In the genomic region with DNA sequence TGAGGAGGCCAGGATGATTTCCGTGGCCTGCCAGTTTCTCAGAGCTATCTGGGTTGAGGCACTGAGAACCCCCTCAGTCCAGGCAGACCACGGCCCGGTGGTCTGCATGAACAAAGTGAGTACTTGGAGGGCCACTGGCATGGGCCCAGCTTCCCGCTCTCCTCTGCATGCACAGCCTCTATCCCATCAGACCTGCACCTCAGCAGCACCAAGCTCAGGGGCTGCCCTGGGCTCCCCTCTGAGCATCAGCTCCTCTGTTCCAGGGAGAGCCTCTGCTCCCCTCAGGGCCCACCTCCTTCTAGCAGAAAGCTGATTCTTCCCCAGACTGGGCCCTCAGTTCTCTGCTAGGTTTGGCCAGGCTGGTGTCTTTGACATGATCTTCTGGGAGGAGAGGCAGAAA, we compare ENCODE assay signal across 17 cellular contexts.
A peak's percentile ranks its signal among the peaks of the same experiment; 100 is the strongest.
DNase-seq lines count a peak whose midpoint lies in the region; FAIRE-seq and TF ChIP-seq lines count a peak whose summit lies in the region.
"Had no signal": no experiment of that assay in that cellular context is flagged by ENCODE, and none has a peak within 500 bp of the region (broad histone marks: within the 10 kb centered on the region; RNA-seq: fewer than 3 reads in every experiment).

No MANE protein-coding gene starts in this region.

- POLR2A ChIA-PET in H1 (lab: Charles Lee; ENCODE audit: partially characterized antibody): no interaction called here

- H3K36me3 Mint-ChIP-seq in H9 (ENCODE audit: insufficient read depth in 1 of 3, low read depth in 3 of 3) (peaks cover 15 to 34% (median 21%) of the 10 kb centered on the region in 3 experiments), neural crest cell (ENCODE audit: low read depth) (peaks cover 15% of the 10 kb centered on the region), immature natural killer cell (no peaks in the 10 kb centered on the region)
- H3K36me3 Mint-ChIP-seq: CD14-positive monocyte; CD4-positive, alpha-beta memory T cell had no signal

- peaks cover 20 to 24% of the 10 kb centered on the region in 2 experiments for H3K4me1 Mint-ChIP-seq in H9
- peaks cover 38% of the 10 kb centered on the region for H3K4me1 Mint-ChIP-seq in neural crest cell
- H3K4me1 Mint-ChIP-seq in immature natural killer cell: no peaks in the 10 kb centered on the region
- H3K4me1 Mint-ChIP-seq: CD14-positive monocyte; CD4-positive, alpha-beta memory T cell had no signal

- no peak overlapping the region for H4K8ac ChIP-seq in H9 (replicated peaks; ENCODE audit: insufficient read length, low read depth, low read length)
- H4K8ac ChIP-seq in H1 (ENCODE audit: extremely low read depth, insufficient read depth, low read length): no peak overlapping the region

- TF ChIP-seq EP300 in H1 (IDR thresholded peaks at IDR 0.05; ENCODE audit: borderline replicate concordance in 1 of 2, low read depth in 2 of 2, low read length in 2 of 2): no peak

- no peak overlapping the region for H2BK20ac ChIP-seq in H9 (ENCODE audit: low read depth, low read length, poor library complexity, severe bottlenecking)
- 0 out of 2 replicates have a peak overlapping the region, but pooled peaks have one; percentile 15 for H2BK20ac ChIP-seq in H1 (ENCODE audit: low read length)

- H2AFZ ChIP-seq in H9 (ENCODE audit: low read length) (no peak overlapping the region), H1 (ENCODE audit: low read length) (no peak overlapping the region)
- H2AFZ ChIP-seq: GM23248 had no signal

- H3K27me3 Mint-ChIP-seq in H9 (ENCODE audit: low read depth): peaks cover 4% of the 10 kb centered on the region; the same call in 1 of the 2 replicates
- H3K27me3 Mint-ChIP-seq in neural crest cell (ENCODE audit: low read depth): no peaks in the 10 kb centered on the region
- H3K27me3 Mint-ChIP-seq in immature natural killer cell (ENCODE audit: low read depth in 3 of 3): peaks cover 0 to 5% (median 2%) of the 10 kb centered on the region in 3 donors

- H2BK12ac ChIP-seq in H9 (ENCODE audit: insufficient read length, low read depth, low read length): no peak overlapping the region
- no peak overlapping the region for H2BK12ac ChIP-seq in H1 (ENCODE audit: low read depth, low read length)

- H3K4me1 ChIP-seq in H9 (ENCODE audit: insufficient read depth, low read length): no peaks in the 10 kb centered on the region
- peaks cover 6% of the 10 kb centered on the region; the same call in 1 of the 2 replicates for H3K4me1 ChIP-seq in SJCRH30
- H3K4me1 ChIP-seq in H1 (replicated peaks in 1 of 4; ENCODE audit: control insufficient read depth in 3 of 4, insufficient read depth in 4 of 4, low read length in 3 of 4): peaks cover 0 to 5% (median 2%) of the 10 kb centered on the region in 4 experiments; a peak in 3 of 7 replicates
- H3K4me1 ChIP-seq: BLaER1 had no signal

- no peak overlapping the region for H3K9ac ChIP-seq in H9 (ENCODE audit: extremely low read depth, insufficient read length, low read length)
- no peak overlapping the region; a peak in 1 of 7 replicates for H3K9ac ChIP-seq in H1 (replicated peaks in 1 of 4; ENCODE audit: extremely low read depth in 1 of 4, low read depth in 3 of 4, low read length in 3 of 4)
- H3K9ac ChIP-seq: BLaER1, GM23248 had no signal

- H4K5ac ChIP-seq in H9 (ENCODE audit: insufficient read length, low read depth, low read length) (no peak overlapping the region), H1 (ENCODE audit: insufficient read length, low read depth, low read length) (no peak overlapping the region)

- H3K4ac ChIP-seq in H9 (ENCODE audit: low read depth, low read length): no peak overlapping the region
- no peak overlapping the region for H3K4ac ChIP-seq in H1 (replicated peaks; ENCODE audit: insufficient read length, low read depth, low read length)

- H2BK15ac ChIP-seq in H9 (ENCODE audit: low read depth, low read length) (no peak overlapping the region), H1 (ENCODE audit: low read length) (no peak overlapping the region)

- H3K79me2 ChIP-seq in H9 (ENCODE audit: insufficient read depth, low read length): no peaks in the 10 kb centered on the region
- no peaks in the 10 kb centered on the region for H3K79me2 ChIP-seq in H1 (ENCODE audit: control insufficient read depth in 1 of 2, insufficient read depth in 2 of 2, low read length in 2 of 2)

- H2BK120ac ChIP-seq in H9 (ENCODE audit: low read depth, low read length, poor library complexity, severe bottlenecking): no peak overlapping the region
- no peak overlapping the region for H2BK120ac ChIP-seq in H1 (replicated peaks; ENCODE audit: low read depth, low read length)

- no peak for DNase-seq in H9
- no peak for DNase-seq in SJCRH30
- no peak for DNase-seq in H1 (ENCODE audit: low read depth in 1 of 2, low spot score in 2 of 2)
- no peak for DNase-seq in neural crest cell (ENCODE audit: low read depth, low spot score)
- no peak for DNase-seq in immature natural killer cell
- DNase-seq in NCI-H524 treated with DMSO at 0.1 percent for 48 hours (lab: John Stamatoyannopoulos, UW): no peak
- DNase-seq in GM12891 (ENCODE audit: insufficient read length, low spot score): no peak
- DNase-seq in cortex of kidney (lab: John Stamatoyannopoulos, UW): no peak
- DNase-seq: DMS79 treated with DMSO at 0.1 percent for 48 hours, GF-D8, GM23248, HFFc6, IMR-90 had no signal

- TF ChIP-seq RAD21 in H1 (IDR thresholded peaks at IDR 0.05 in 1 of 2, conservative IDR thresholded peaks at IDR 0.05 in 1 of 2; ENCODE audit: low read depth in 2 of 2, low read length in 2 of 2): no peak

- no peak overlapping the region for H3K4me3 Mint-ChIP-seq in H9
- H3K4me3 Mint-ChIP-seq in neural crest cell: no peak overlapping the region
- H3K4me3 Mint-ChIP-seq in immature natural killer cell: no peak overlapping the region
- H3K4me3 Mint-ChIP-seq: CD14-positive monocyte; CD4-positive, alpha-beta memory T cell; HFFc6 had no signal

- FAIRE-seq in H1 (lab: Jason Lieb, UNC) (no peak), GM12891 (lab: Jason Lieb, UNC) (no peak)
- FAIRE-seq: GM12878 had no signal

- WGBS in H9 (ENCODE audit: extremely low coverage, insufficient read length, low lambda C conversion rate): no CpG with 5 or more reads among the region's 4 CpGs
- 84% methylated on average over 3 of the region's 4 CpGs; no CpG with 5 or more reads in 1 of the 2 experiments for WGBS in H1 (ENCODE audit: extremely low coverage in 1 of 2, insufficient coverage in 1 of 2, insufficient read length in 1 of 2, insufficient replicate concordance in 2 of 2, low coverage in 1 of 2, low lambda C conversion rate in 2 of 2, missing lambda C conversion rate in 1 of 2), 2 experiments

- no peaks in the 10 kb centered on the region for H3K36me3 ChIP-seq in SJCRH30
- H3K36me3 ChIP-seq in H1 (ENCODE audit: control insufficient read depth in 2 of 4, insufficient read depth in 4 of 4, low read length in 3 of 4): no peaks in the 10 kb centered on the region; a peak in 1 of 8 replicates
- H3K36me3 ChIP-seq: BLaER1 had no signal

- H3K23ac ChIP-seq in H9 (ENCODE audit: insufficient read length, low read depth, low read length) (no peak overlapping the region), H1 (ENCODE audit: insufficient read length) (no peak overlapping the region)

- no peak overlapping the region for H2AK5ac ChIP-seq in H9 (ENCODE audit: insufficient read length, low read length)
- no peak overlapping the region for H2AK5ac ChIP-seq in H1 (ENCODE audit: low read depth, low read length)

- H3K23me2 ChIP-seq in H9 (ENCODE audit: insufficient read length, low read depth, low read length, poor library complexity, severe bottlenecking): no peaks in the 10 kb centered on the region
- peaks cover 2% of the 10 kb centered on the region; the same call in 1 of the 2 replicates for H3K23me2 ChIP-seq in H1 (ENCODE audit: low read depth, low read length)

- H3K4me3 ChIP-seq in SJCRH30 (no peak overlapping the region), H1 (ENCODE audit: extremely low read depth in 1 of 4, insufficient read depth in 2 of 4, low read depth in 3 of 4, low read length in 4 of 4) (no peak overlapping the region)
- H3K4me3 ChIP-seq: BLaER1, GM12878, GM23248 had no signal

- H3K56ac ChIP-seq in H9 (ENCODE audit: insufficient read length, low read depth, low read length): no peak overlapping the region
- H3K56ac ChIP-seq in H1 (replicated peaks; ENCODE audit: insufficient read length, low read depth, low read length): no peak overlapping the region

- TF ChIP-seq POLR2A in H1 (IDR thresholded peaks at IDR 0.05; ENCODE audit: control extremely low read depth in 1 of 2, low read depth in 2 of 2, low read length in 2 of 2) (no peak), GM12891 (IDR thresholded peaks at IDR 0.05; ENCODE audit: low read depth, low read length) (no peak)

- H3K27ac Mint-ChIP-seq in H9 (peak overlapping the region; percentile 15 to 71 (median 61); a peak in 3 of 7 replicates), neural crest cell (ENCODE audit: unreplicated experiment) (peak overlapping the region; percentile 78), immature natural killer cell (no peak overlapping the region)
- H3K27ac Mint-ChIP-seq: CD4-positive, alpha-beta memory T cell; HFFc6 had no signal

- H4K91ac ChIP-seq in H9 (ENCODE audit: insufficient read length, low read depth, low read length): no peak overlapping the region
- peak overlapping the region; percentile 47 for H4K91ac ChIP-seq in H1 (replicated peaks; ENCODE audit: insufficient read length, low read length)

- H3T11ph ChIP-seq in H9 (ENCODE audit: low read length): no peak overlapping the region

- H3K4me2 ChIP-seq in H9 (ENCODE audit: insufficient read depth, insufficient read length, low read length) (no peak overlapping the region), H1 (ENCODE audit: insufficient read depth in 1 of 2, low read depth in 2 of 2, low read length in 2 of 2) (no peak overlapping the region)
- H3K4me2 ChIP-seq: BLaER1 had no signal

- H3K14ac ChIP-seq in H9 (ENCODE audit: insufficient read depth, low read length): no peak overlapping the region; the same call in 1 of the 2 replicates
- H3K14ac ChIP-seq in H1 (ENCODE audit: insufficient read length): no peak overlapping the region

- H4K20me1 ChIP-seq in H9 (ENCODE audit: control insufficient read depth, insufficient read depth, insufficient read length) (no peaks in the 10 kb centered on the region), H1 (replicated peaks in 1 of 2; ENCODE audit: control insufficient read depth in 1 of 2, insufficient read depth in 2 of 2, low read length in 2 of 2) (no peaks in the 10 kb centered on the region)
- H4K20me1 ChIP-seq: BLaER1 had no signal

- H3K79me1 ChIP-seq in H9 (ENCODE audit: insufficient read depth, low read depth, low read length, poor library complexity, severe bottlenecking) (no peaks in the 10 kb centered on the region), H1 (ENCODE audit: low read depth, low read length) (no peaks in the 10 kb centered on the region)

- CTCF ChIA-PET in H1 (lab: Charles Lee; ENCODE audit: partially characterized antibody): no interaction called here

- peaks cover 19% of the 10 kb centered on the region for H3K9me3 ChIP-seq in H9 (ENCODE audit: control insufficient read depth, low read depth, low read length)
- 0 out of 2 replicates have a peak, but pooled peaks cover 5% of the 10 kb centered on the region for H3K9me3 ChIP-seq in SJCRH30 (replicated peaks)
- H3K9me3 ChIP-seq in H1 (ENCODE audit: insufficient read depth in 2 of 2, low read depth in 1 of 2, low read length in 1 of 2): peaks cover 23 to 31% of the 10 kb centered on the region in 2 experiments

- peaks cover 28 to 35% of the 10 kb centered on the region in 2 experiments for H3K9me3 Mint-ChIP-seq in H9
- H3K9me3 Mint-ChIP-seq in neural crest cell: peaks cover 12% of the 10 kb centered on the region
- no peaks in the 10 kb centered on the region for H3K9me3 Mint-ChIP-seq in immature natural killer cell
- H3K9me3 Mint-ChIP-seq: CD4-positive, alpha-beta memory T cell had no signal

- H2BK5ac ChIP-seq in H9 (ENCODE audit: insufficient read length, low read length): no peak overlapping the region
- H2BK5ac ChIP-seq in H1 (ENCODE audit: low read depth, low read length): 0 out of 2 replicates have a peak overlapping the region, but pooled peaks have one; percentile 1

- H3K18ac ChIP-seq in H9 (ENCODE audit: insufficient read length, low read depth, low read length): no peak overlapping the region
- no peak overlapping the region for H3K18ac ChIP-seq in H1 (ENCODE audit: extremely low read depth, low read length)

- H3K27me3 ChIP-seq in H9 (ENCODE audit: insufficient read depth, low read length) (no peaks in the 10 kb centered on the region), SJCRH30 (no peaks in the 10 kb centered on the region), H1 (replicated peaks in 1 of 4; ENCODE audit: control insufficient read depth in 3 of 4, extremely low read depth in 1 of 4, insufficient read depth in 3 of 4, low read length in 3 of 4) (no peaks in the 10 kb centered on the region)
- H3K27me3 ChIP-seq: BLaER1 had no signal

- TF ChIP-seq CTCF in H9 (conservative IDR thresholded peaks at IDR 0.05) (no peak), H1 (IDR thresholded peaks at IDR 0.05; ENCODE audit: control extremely low read depth in 1 of 3, insufficient read depth in 1 of 3, low read depth in 1 of 3, low read length in 3 of 3) (no peak), neural crest cell (conservative IDR thresholded peaks at IDR 0.05) (no peak)

- H3K27ac ChIP-seq in H9 (ENCODE audit: insufficient read length, low read depth, low read length) (no peak overlapping the region), SJCRH30 (peak overlapping the region; percentile 39), H1 (ENCODE audit: low read depth, low read length) (no peak overlapping the region)
- H3K27ac ChIP-seq: BLaER1, GM23248 had no signal

Comparison
In these comparisons a context has a peak if more than half of its experiments do, and no peak if none do; other contexts are left out.
1. H3K27ac Mint-ChIP-seq: peak in H9 (3 of 3) and neural crest cell (single experiment); none in immature natural killer cell (0 of 6).